In genomic region chr10:85997544-85997943, GRCh38 we compare ENCODE assay signal across 25 cellular contexts.
"Had no signal": no experiment of that assay in that cellular context is flagged by ENCODE, and none has a peak within 500 bp of the region (broad histone marks: within the 10 kb centered on the region; RNA-seq: fewer than 3 reads in every experiment).

No MANE protein-coding gene starts in this region.

- H3K27ac ChIP-seq: colonic mucosa, coronary artery, dorsolateral prefrontal cortex, epithelial cell of prostate, esophagus muscularis mucosa, foreskin keratinocyte, gastrocnemius medialis, gastroesophageal sphincter, heart left ventricle, heart right ventricle had no signal

- H3K36me3 ChIP-seq: colonic mucosa, esophagus muscularis mucosa, gastrocnemius medialis, gastroesophageal sphincter, heart left ventricle, heart right ventricle had no signal

- H3K9me3 ChIP-seq: colonic mucosa, gastrocnemius medialis had no signal

- H3K27me3 ChIP-seq: colonic mucosa, dorsolateral prefrontal cortex, esophagus muscularis mucosa, gastrocnemius medialis, gastroesophageal sphincter, heart right ventricle had no signal

- ATAC-seq: effector memory CD8-positive, alpha-beta T cell; esophagus mucosa; foreskin keratinocyte; gastrocnemius medialis; gastroesophageal sphincter; heart left ventricle; heart right ventricle had no signal

- H3K4me1 ChIP-seq: colonic mucosa, esophagus muscularis mucosa, gastroesophageal sphincter, heart left ventricle had no signal

- FAIRE-seq: endometrium, endothelial cell of umbilical vein had no signal

- DNase-seq: colonic mucosa; cortex of kidney; dermis blood vessel endothelial cell; dorsolateral prefrontal cortex; effector CD4-positive, alpha-beta T cell; effector CD8-positive, alpha-beta T cell; effector memory CD4-positive, alpha-beta T cell; effector memory CD8-positive, alpha-beta T cell; endodermal cell; erythroblast; foreskin fibroblast; foreskin keratinocyte; foreskin melanocyte; gastrocnemius medialis; glutamatergic neuron; head of caudate nucleus; heart left ventricle; heart right ventricle had no signal

- H3K4me3 ChIP-seq: colonic mucosa, coronary artery, dorsolateral prefrontal cortex, esophagus muscularis mucosa, gastrocnemius medialis, gastroesophageal sphincter, heart left ventricle, heart right ventricle had no signal
